ENCODE assay signal across 24 cellular contexts in genomic region chr1:166813508-166814223, GRCh38. TPM values are rescaled to one million over a fixed set of nuclear protein-coding genes. Genes with fewer than 3 reads are reported as not detected.
DNase-seq lines count a peak whose midpoint lies in the region; ATAC-seq, FAIRE-seq and TF ChIP-seq lines count a peak whose summit lies in the region.
"Had no signal": no experiment of that assay in that cellular context is flagged by ENCODE, and none has a peak within 500 bp of the region (broad histone marks: within the 10 kb centered on the region; RNA-seq: fewer than 3 reads in every experiment).

No MANE protein-coding gene starts in this region.

- TF ChIP-seq CTCF in D721Med (IDR thresholded peaks at IDR 0.05; ENCODE audit: insufficient read depth, missing control alignments) = peak; percentile 56
- TF ChIP-seq CTCF in LNCAP (IDR thresholded peaks at IDR 0.05) = 0 out of 2 replicates have a peak, but pooled peaks have one; percentile 15
- peak; percentile 55 for TF ChIP-seq CTCF in VCaP (conservative IDR thresholded peaks at IDR 0.05)
- TF ChIP-seq CTCF in left lung (IDR thresholded peaks at IDR 0.05) = no peak

- H3K36me3 Mint-ChIP-seq in activated T-helper 1 cell treated with anti-CD3 and anti-CD28 coated beads, Interleukin-12 subunit alpha, Interleukin-12 subunit beta, Interleukin-2, Interleukin-4 antibody, amounts not matched to agents 30 ng/mL and 10 ng/mL and 1 ng/mL, durations not matched to agents 14 hours and 24 hours and 36 hours (ENCODE audit: low read depth) = no peaks in the 10 kb centered on the region
- H3K36me3 Mint-ChIP-seq: activated naive CD4-positive, alpha-beta T cell treated with anti-CD3 and anti-CD28 coated beads, Interleukin-2, amount 50 U/mL, for 72 hours had no signal

- peak; percentile 97 for FAIRE-seq in D721Med (lab: Jason Lieb, UNC)
- FAIRE-seq: astrocyte, HTR-8/SVneo had no signal

- ATAC-seq in left lung = peak; percentile 61
- ATAC-seq: activated naive CD4-positive, alpha-beta T cell treated with anti-CD3 and anti-CD28 coated beads, Interleukin-2, amount 50 U/mL, for 72 hours; HCT116; left cardiac atrium; psoas muscle had no signal

- no peaks in the 10 kb centered on the region for H3K4me1 Mint-ChIP-seq in activated T-helper 1 cell treated with anti-CD3 and anti-CD28 coated beads, Interleukin-12 subunit alpha, Interleukin-12 subunit beta, Interleukin-2, Interleukin-4 antibody, amounts not matched to agents 30 ng/mL and 10 ng/mL and 1 ng/mL, durations not matched to agents 14 hours and 24 hours and 36 hours (ENCODE audit: low read depth)
- H3K4me1 Mint-ChIP-seq: nephron progenitor cell had no signal

- H3K4me3 Mint-ChIP-seq in activated T-helper 1 cell treated with anti-CD3 and anti-CD28 coated beads, Interleukin-12 subunit alpha, Interleukin-12 subunit beta, Interleukin-2, Interleukin-4 antibody, amounts not matched to agents 30 ng/mL and 10 ng/mL and 1 ng/mL, durations not matched to agents 14 hours and 24 hours and 36 hours = no peak overlapping the region
- H3K4me3 Mint-ChIP-seq: activated T-cell treated with anti-CD3 and anti-CD28 coated beads, Interleukin-2, amount 50 U/mL, for 24 hours; nephron progenitor cell had no signal

- no peak overlapping the region for H3K27ac Mint-ChIP-seq in activated T-helper 1 cell treated with anti-CD3 and anti-CD28 coated beads, Interleukin-12 subunit alpha, Interleukin-12 subunit beta, Interleukin-2, Interleukin-4 antibody, amounts not matched to agents 30 ng/mL and 10 ng/mL and 1 ng/mL, durations not matched to agents 14 hours and 24 hours and 36 hours
- H3K27ac Mint-ChIP-seq: activated naive CD4-positive, alpha-beta T cell treated with anti-CD3 and anti-CD28 coated beads, Interleukin-2, amount 50 U/mL, for 72 hours; activated T-cell treated with anti-CD3 and anti-CD28 coated beads, Interleukin-2, amount 50 U/mL, for 24 hours; nephron progenitor cell had no signal

- intact Hi-C loops in left lung (cut with DNase I) = no loop called here
- intact Hi-C loops in activated T-helper 1 cell treated with anti-CD3 and anti-CD28 coated beads, Interleukin-12 subunit alpha, Interleukin-12 subunit beta, Interleukin-2, Interleukin-4 antibody, amounts not matched to agents 30 ng/mL and 10 ng/mL and 1 ng/mL, durations not matched to agents 14 hours and 24 hours and 36 hours (cut with micrococcal nuclease) = no loop called here

- H3K27me3 ChIP-seq in left lung = no peaks in the 10 kb centered on the region
- H3K27me3 ChIP-seq: Peyer's patch had no signal

- peak overlapping the region; percentile 63 for H3K27ac ChIP-seq in VCaP
- H3K27ac ChIP-seq in left lung = no peak overlapping the region
- H3K27ac ChIP-seq: Peyer's patch, psoas muscle had no signal

- no peaks in the 10 kb centered on the region for H3K36me3 ChIP-seq in left lung
- H3K36me3 ChIP-seq: Peyer's patch had no signal

- DNase-seq in D721Med (ENCODE audit: insufficient read length, low spot score) (no peak), left lung (no peak), T-helper 2 cell (no peak), NCI-H2227 (lab: John Stamatoyannopoulos, UW; ENCODE audit: unreplicated experiment) (no peak)
- DNase-seq in activated T-helper 1 cell treated with anti-CD3 and anti-CD28 coated beads, Interleukin-12 subunit alpha, Interleukin-12 subunit beta, Interleukin-2, Interleukin-4 antibody, amounts not matched to agents 30 ng/mL and 10 ng/mL and 1 ng/mL, durations not matched to agents 14 hours and 24 hours and 36 hours (ENCODE audit: low spot score) = no peak
- DNase-seq in activated effector memory CD4-positive, alpha-beta T cell treated with anti-CD3 and anti-CD28 coated beads, Interleukin-2, amount 50 U/mL, for 16 hours = no peak
- DNase-seq: activated CD4-positive, CD25-positive, alpha-beta regulatory T cell treated with anti-CD3 and anti-CD28 coated beads, Interleukin-2, amount 50 U/mL, for 72 hours; activated T-cell treated with anti-CD3 and anti-CD28 coated beads, Interleukin-2, amount 50 U/mL, for 24 hours; effector CD8-positive, alpha-beta T cell; Karpas-422; left cardiac atrium; NCI-H1417; NCI-H2171; nephron progenitor cell; Peyer's patch; psoas muscle; stimulated activated CD4-positive, alpha-beta T cell treated with anti-CD3 and anti-CD28 coated beads, Interleukin-4, amount 100 ng/mL, for 24 hours; T-helper 9 cell had no signal

- peaks cover 0 to 3% of the 10 kb centered on the region in 2 donors for H3K4me1 ChIP-seq in left lung
- H3K4me1 ChIP-seq: Peyer's patch, psoas muscle had no signal

- H3K4me3 ChIP-seq in left lung = no peak overlapping the region
- H3K4me3 ChIP-seq: Peyer's patch, psoas muscle had no signal

- H3K9me3 Mint-ChIP-seq in activated T-helper 1 cell treated with anti-CD3 and anti-CD28 coated beads, Interleukin-12 subunit alpha, Interleukin-12 subunit beta, Interleukin-2, Interleukin-4 antibody, amounts not matched to agents 30 ng/mL and 10 ng/mL and 1 ng/mL, durations not matched to agents 14 hours and 24 hours and 36 hours = no peaks in the 10 kb centered on the region
- H3K9me3 Mint-ChIP-seq: activated naive CD4-positive, alpha-beta T cell treated with anti-CD3 and anti-CD28 coated beads, Interleukin-2, amount 50 U/mL, for 72 hours; activated T-cell treated with anti-CD3 and anti-CD28 coated beads, Interleukin-2, amount 50 U/mL, for 24 hours had no signal

- peaks cover 20% of the 10 kb centered on the region for H3K27me3 Mint-ChIP-seq in activated T-helper 1 cell treated with anti-CD3 and anti-CD28 coated beads, Interleukin-12 subunit alpha, Interleukin-12 subunit beta, Interleukin-2, Interleukin-4 antibody, amounts not matched to agents 30 ng/mL and 10 ng/mL and 1 ng/mL, durations not matched to agents 14 hours and 24 hours and 36 hours (ENCODE audit: insufficient read depth)

- peaks cover 0 to 3% of the 10 kb centered on the region in 2 donors for H3K9me3 ChIP-seq in left lung
- H3K9me3 ChIP-seq: Peyer's patch, psoas muscle had no signal

RNA-seq across cellular contexts. Expression of gene POGK, which starts 25.6 kb away (rescaled TPM):
- 10 to 100 TPM; 48.9 to 49.6 TPM for total RNA-seq in left lung
- 51.4 and 54.1 TPM in 2 replicates for total RNA-seq in activated T-helper 1 cell treated with anti-CD3 and anti-CD28 coated beads, Interleukin-12 subunit alpha, Interleukin-12 subunit beta, Interleukin-2, Interleukin-4 antibody, amounts not matched to agents 30 ng/mL and 10 ng/mL and 1 ng/mL, durations not matched to agents 14 hours and 24 hours and 36 hours

Comparison
In these comparisons a context has a peak if more than half of its experiments do, and no peak if none do; other contexts are left out.
1. CTCF ChIP-seq: peak in D721Med (single experiment), LNCAP (single experiment) and VCaP (single experiment); none in left lung (0 of 2).